8 cellular contexts compared by ENCODE assay signal in the genomic region with DNA sequence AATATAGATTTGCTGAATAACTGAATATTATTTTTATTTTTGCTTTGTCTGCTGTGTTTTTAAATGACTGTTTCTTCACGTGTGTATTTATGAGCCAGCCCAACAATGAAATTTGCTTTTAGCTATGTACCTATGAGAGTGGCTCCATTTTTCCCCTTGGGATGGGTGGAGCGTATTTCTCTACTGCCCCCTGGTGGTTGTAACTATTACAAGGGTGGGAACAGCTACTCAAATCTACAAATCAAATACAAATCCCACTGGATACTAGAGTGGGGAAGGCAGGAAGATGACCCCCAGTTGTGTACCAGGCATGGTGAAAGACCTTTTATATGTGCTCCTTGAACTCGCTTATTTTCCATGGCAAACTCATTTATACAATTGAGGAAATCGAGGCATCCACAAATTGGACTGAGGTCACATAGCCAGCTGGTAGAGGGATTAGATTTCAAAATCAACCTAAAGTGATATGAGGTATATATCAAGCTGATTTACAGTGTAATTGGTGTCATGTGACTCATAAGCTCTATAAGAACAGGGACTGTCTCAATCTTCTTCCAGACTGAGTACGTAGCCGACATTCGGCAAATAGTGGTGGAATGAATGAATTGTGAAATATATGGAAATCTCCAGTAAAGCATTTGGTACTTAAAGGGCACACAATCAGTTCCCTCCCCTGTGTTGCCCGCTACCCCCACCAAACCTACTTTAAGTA.
A peak's percentile ranks its signal among the peaks of the same experiment; 100 is the strongest.
DNase-seq lines count a peak whose midpoint lies in the region; ATAC-seq and TF ChIP-seq lines count a peak whose summit lies in the region.

No MANE protein-coding gene starts in this region.

- peak; percentile 84 for TF ChIP-seq CTCF in CD14-positive monocyte (IDR thresholded peaks at IDR 0.05)
- TF ChIP-seq CTCF in activated CD8-positive, alpha-beta T cell treated with anti-CD3 and anti-CD28 coated beads for 36 hours (IDR thresholded peaks at IDR 0.05): peak; percentile 89
- peak; percentile 54 to 75 for TF ChIP-seq CTCF in right atrium auricular region (IDR thresholded peaks at IDR 0.05)

- no peak overlapping the region for H3K4me3 Mint-ChIP-seq in CD14-positive monocyte
- H3K4me3 Mint-ChIP-seq in activated CD8-positive, alpha-beta T cell treated with anti-CD3 and anti-CD28 coated beads for 36 hours: no peak overlapping the region

- intact Hi-C loops in CD14-positive monocyte (cut with micrococcal nuclease): no loop called here
- intact Hi-C loops in activated CD8-positive, alpha-beta T cell treated with anti-CD3 and anti-CD28 coated beads for 36 hours (cut with micrococcal nuclease): loop anchor here (1.0 kb wide), 1 partner anchor 40 kb away; no protein-coding TSS in a partner anchor

- no peak overlapping the region for H3K27ac ChIP-seq in right atrium auricular region

- H3K9me3 ChIP-seq in right atrium auricular region: peaks cover 0 to 4% of the 10 kb centered on the region in 2 donors

- H3K27me3 ChIP-seq in right atrium auricular region: no peaks in the 10 kb centered on the region

- H3K27me3 Mint-ChIP-seq in CD14-positive monocyte (ENCODE audit: low read depth in 3 of 3): peaks cover 0 to 1% (median 0%) of the 10 kb centered on the region in 3 donors
- H3K27me3 Mint-ChIP-seq in activated CD8-positive, alpha-beta T cell treated with anti-CD3 and anti-CD28 coated beads for 36 hours: peaks cover 7% of the 10 kb centered on the region

- H3K36me3 ChIP-seq in right atrium auricular region: no peaks in the 10 kb centered on the region

- no peak overlapping the region for H3K27ac Mint-ChIP-seq in CD14-positive monocyte
- no peak overlapping the region for H3K27ac Mint-ChIP-seq in activated CD8-positive, alpha-beta T cell treated with anti-CD3 and anti-CD28 coated beads for 36 hours

- peak; percentile 69 for ATAC-seq in GM18498 (IDR thresholded peaks at IDR 0.05; ENCODE audit: unreplicated experiment)
- peak; percentile 63 for ATAC-seq in HG03060 (IDR thresholded peaks at IDR 0.05; ENCODE audit: low read depth, unreplicated experiment)
- ATAC-seq in activated CD8-positive, alpha-beta T cell treated with anti-CD3 and anti-CD28 coated beads for 36 hours: peak; percentile 30

- no peaks in the 10 kb centered on the region for H3K9me3 Mint-ChIP-seq in CD14-positive monocyte
- no peaks in the 10 kb centered on the region for H3K9me3 Mint-ChIP-seq in activated CD8-positive, alpha-beta T cell treated with anti-CD3 and anti-CD28 coated beads for 36 hours

- no peaks in the 10 kb centered on the region for H3K4me1 Mint-ChIP-seq in CD14-positive monocyte
- no peaks in the 10 kb centered on the region for H3K4me1 Mint-ChIP-seq in activated CD8-positive, alpha-beta T cell treated with anti-CD3 and anti-CD28 coated beads for 36 hours (ENCODE audit: low read depth)

- POLR2A ChIA-PET in activated CD8-positive, alpha-beta T cell treated with anti-CD3 and anti-CD28 coated beads for 36 hours (lab: Charles Lee): no interaction called here

- H3K36me3 Mint-ChIP-seq in CD14-positive monocyte: no peaks in the 10 kb centered on the region
- no peaks in the 10 kb centered on the region for H3K36me3 Mint-ChIP-seq in activated CD8-positive, alpha-beta T cell treated with anti-CD3 and anti-CD28 coated beads for 36 hours (ENCODE audit: low read depth)

- H3K4me1 ChIP-seq in right atrium auricular region: no peaks in the 10 kb centered on the region

- DNase-seq in CD14-positive monocyte (ENCODE audit: low spot score) (no peak), NCI-H2081 treated with DMSO at 0.1 percent for 48 hours (lab: John Stamatoyannopoulos, UW) (peak; percentile 51), right atrium auricular region (ENCODE audit: low spot score) (no peak)
- DNase-seq in activated CD8-positive, alpha-beta T cell treated with anti-CD3 and anti-CD28 coated beads for 36 hours: peak; percentile 25
- peak in 2 of 3 donors; percentile 17 to 19 for DNase-seq in stimulated activated CD4-positive, alpha-beta T cell treated with anti-CD3 and anti-CD28 coated beads, TNF-alpha, amount 100 ng/mL, for 48 hours (ENCODE audit: low read depth in 3 of 3)
- no peak for DNase-seq in activated CD8-positive, alpha-beta memory T cell treated with anti-CD3 and anti-CD28 coated beads for 24 hours

- CTCF ChIA-PET in activated CD8-positive, alpha-beta T cell treated with anti-CD3 and anti-CD28 coated beads for 36 hours (lab: Charles Lee): interaction anchor here (0.6 to 3.8 kb wide), 19 partner anchors 9 to 393 kb away, joined by 3 to 105 read pairs (median 3); no protein-coding TSS in a partner anchor

- no peak overlapping the region for H3K4me3 ChIP-seq in right atrium auricular region

Comparison
In these comparisons a context has a peak if more than half of its experiments do, and no peak if none do; other contexts are left out.
1. DNase-seq: peak in NCI-H2081 treated with DMSO at 0.1 percent for 48 hours (single experiment), activated CD8-positive, alpha-beta T cell treated with anti-CD3 and anti-CD28 coated beads for 36 hours (single experiment) and stimulated activated CD4-positive, alpha-beta T cell treated with anti-CD3 and anti-CD28 coated beads, TNF-alpha, amount 100 ng/mL, for 48 hours (2 of 3); none in CD14-positive monocyte (single experiment), right atrium auricular region (single experiment) and activated CD8-positive, alpha-beta memory T cell treated with anti-CD3 and anti-CD28 coated beads for 24 hours (single experiment).
2. Peak in every context shown above with its lines, with median percentiles within 50 percentile points of each other: CTCF ChIP-seq and ATAC-seq.